ENCODE assay signal across 9 cellular contexts in the genomic region with DNA sequence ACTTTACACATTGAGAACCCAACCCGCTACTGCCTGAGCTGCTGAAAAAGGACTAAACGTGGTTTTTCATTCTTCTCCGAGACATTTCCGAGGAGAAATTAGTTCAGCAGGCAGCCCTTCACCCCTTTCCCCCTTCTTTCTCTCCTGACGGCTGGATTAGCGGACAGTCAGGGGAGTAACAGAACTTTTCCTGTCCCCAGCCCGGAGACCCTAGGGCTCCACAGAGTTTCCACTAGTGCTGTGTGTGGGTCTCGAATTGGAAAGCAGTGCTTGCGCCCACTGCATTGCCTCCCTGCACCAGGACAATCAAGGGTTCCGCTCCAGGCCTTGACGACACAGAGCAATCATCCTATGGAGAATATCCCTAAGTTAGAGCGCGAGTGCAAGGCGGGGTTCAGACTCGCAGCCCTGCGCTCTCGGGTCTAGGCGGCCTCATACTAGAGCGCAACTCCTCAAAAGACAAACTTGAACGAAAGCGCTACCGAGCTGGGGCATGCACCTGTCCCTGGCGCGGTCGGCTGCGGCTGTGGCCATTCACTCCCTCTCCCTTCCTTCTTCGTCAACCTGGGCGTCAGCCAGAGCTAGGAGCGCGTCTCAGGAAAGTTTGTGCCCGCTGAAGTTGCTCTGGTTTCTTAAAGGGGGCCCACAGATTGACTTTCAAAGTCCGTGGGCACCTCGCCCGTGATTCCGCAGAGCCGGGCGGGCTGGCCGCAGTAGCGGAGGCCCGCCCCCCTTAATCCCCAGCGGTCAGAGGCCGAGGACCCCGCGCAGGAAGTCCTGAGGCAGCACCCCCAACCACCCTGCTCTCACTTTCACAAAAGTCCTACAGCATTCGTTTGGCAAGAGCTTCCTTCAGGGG. TPM values are rescaled to one million over a fixed set of nuclear protein-coding genes. Genes with fewer than 3 reads are reported as not detected.
DNase-seq lines count a peak whose midpoint lies in the region; ATAC-seq and TF ChIP-seq lines count a peak whose summit lies in the region.
"Had no signal": no experiment of that assay in that cellular context is flagged by ENCODE, and none has a peak within 500 bp of the region (broad histone marks: within the 10 kb centered on the region; RNA-seq: fewer than 3 reads in every experiment).

No MANE protein-coding gene starts in this region.

- H3K4me1 ChIP-seq in CD4-positive, alpha-beta memory T cell (ENCODE audit: insufficient read depth, low read length) = peaks cover 50% of the 10 kb centered on the region
- peaks cover 14% of the 10 kb centered on the region for H3K4me1 ChIP-seq in NT2/D1 (ENCODE audit: insufficient read depth, insufficient read length)

- peak overlapping the region in 1 of 2 donors; percentile 38 for H3K4me3 ChIP-seq in CD4-positive, alpha-beta memory T cell (ENCODE audit: low read length in 2 of 2)
- H3K4me3 ChIP-seq in NT2/D1 (ENCODE audit: insufficient read length, low read depth) = peak overlapping the region; percentile 24

- intact Hi-C loops in CD4-positive, alpha-beta memory T cell (cut with micrococcal nuclease) = loop anchor here (1.0 kb wide), 1 partner anchor 9 kb away; no protein-coding TSS in a partner anchor
- intact Hi-C loops in natural killer cell (cut with micrococcal nuclease) = no loop called here

- no peak for DNase-seq in CD4-positive, alpha-beta memory T cell
- DNase-seq in NT2/D1 (ENCODE audit: low read depth, low spot score) (no peak), natural killer cell (no peak), HuH-7 (ENCODE audit: low spot score) (no peak)
- no peak for DNase-seq in stimulated activated CD4-positive, alpha-beta T cell treated with anti-CD3 and anti-CD28 coated beads, Interleukin-2, amount 100 ng/mL, for 24 hours
- DNase-seq in stimulated activated CD4-positive, alpha-beta T cell treated with anti-CD3 and anti-CD28 coated beads, Interleukin-4, amount 100 ng/mL, for 1 hour = no peak

- peaks cover 74% of the 10 kb centered on the region for H3K27me3 ChIP-seq in CD4-positive, alpha-beta memory T cell (ENCODE audit: insufficient read depth, low read length)
- H3K27me3 ChIP-seq in NT2/D1 (ENCODE audit: insufficient read depth, insufficient read length) = peaks cover 99% of the 10 kb centered on the region

- H3K4me3 Mint-ChIP-seq in CD4-positive, alpha-beta memory T cell = peak overlapping the region; percentile 36 to 76 (median 59)
- H3K4me3 Mint-ChIP-seq in natural killer cell = peak overlapping the region; percentile 47

- H3K4me1 Mint-ChIP-seq in CD4-positive, alpha-beta memory T cell = peaks cover 19 to 64% (median 42%) of the 10 kb centered on the region in 4 donors
- H3K4me1 Mint-ChIP-seq in natural killer cell = peaks cover 31 to 40% of the 10 kb centered on the region in 2 donors

- H3K27me3 Mint-ChIP-seq in CD4-positive, alpha-beta memory T cell = peaks cover 71 to 81% of the 10 kb centered on the region in 2 donors
- H3K27me3 Mint-ChIP-seq in natural killer cell (ENCODE audit: low read depth in 2 of 2) = peaks cover 66 to 70% of the 10 kb centered on the region in 2 donors

- ATAC-seq in esophagus mucosa (peak; percentile 42), natural killer cell (no peak), HG02938 (IDR thresholded peaks at IDR 0.05; ENCODE audit: unreplicated experiment) (no peak)

- peaks cover 0 to 8% of the 10 kb centered on the region in 2 donors for H3K36me3 Mint-ChIP-seq in CD4-positive, alpha-beta memory T cell
- no peaks in the 10 kb centered on the region for H3K36me3 Mint-ChIP-seq in natural killer cell

- H3K27ac ChIP-seq in CD4-positive, alpha-beta memory T cell (ENCODE audit: low read depth, low read length) = no peak overlapping the region
- H3K27ac ChIP-seq: epithelial cell of prostate had no signal

- TF ChIP-seq CTCF in natural killer cell (IDR thresholded peaks at IDR 0.05) = no peak

- no peaks in the 10 kb centered on the region for H3K36me3 ChIP-seq in CD4-positive, alpha-beta memory T cell (ENCODE audit: insufficient read depth, low read length)
- no peaks in the 10 kb centered on the region for H3K36me3 ChIP-seq in NT2/D1 (ENCODE audit: insufficient read depth, insufficient read length, low read length)

- H3K9me3 ChIP-seq in CD4-positive, alpha-beta memory T cell (ENCODE audit: control insufficient read depth in 1 of 2, low read length in 2 of 2) = no peaks in the 10 kb centered on the region
- no peaks in the 10 kb centered on the region for H3K9me3 ChIP-seq in NT2/D1 (ENCODE audit: insufficient read depth, low read length)

- POLR2A ChIA-PET in CD4-positive, alpha-beta memory T cell (lab: Charles Lee; ENCODE audit: partially characterized antibody) = interaction anchor here (5.9 kb wide), 1 partner anchor 10 kb away, joined by 67 read pairs; no protein-coding TSS in a partner anchor

- CTCF ChIA-PET in CD4-positive, alpha-beta memory T cell (lab: Charles Lee; ENCODE audit: partially characterized antibody) = interaction anchor here (1.1 kb wide), 1 partner anchor 10 kb away, joined by 3 read pairs; no protein-coding TSS in a partner anchor

- H3K27ac Mint-ChIP-seq in CD4-positive, alpha-beta memory T cell = peak overlapping the region in 3 of 7 donors; percentile 46 to 86 (median 65)
- H3K27ac Mint-ChIP-seq in natural killer cell = no peak overlapping the region

- H3K9me3 Mint-ChIP-seq in CD4-positive, alpha-beta memory T cell = peaks cover 0 to 11% (median 1%) of the 10 kb centered on the region in 8 donors
- H3K9me3 Mint-ChIP-seq in natural killer cell = no peaks in the 10 kb centered on the region

- H3K9ac ChIP-seq in NT2/D1 (ENCODE audit: insufficient read length, low read depth) = peak overlapping the region; percentile 56

RNA-seq across cellular contexts. Expression of gene OSR1, which starts 0.8 kb away (rescaled TPM):
- total RNA-seq in CD4-positive, alpha-beta memory T cell = not detected
- not detected for polyA plus RNA-seq in CD4-positive, alpha-beta memory T cell
- total RNA-seq in esophagus mucosa = 0.96 TPM
- total RNA-seq in natural killer cell = not detected
